Comparison of ENCODE assay signal across 19 cellular contexts in the genomic region with DNA sequence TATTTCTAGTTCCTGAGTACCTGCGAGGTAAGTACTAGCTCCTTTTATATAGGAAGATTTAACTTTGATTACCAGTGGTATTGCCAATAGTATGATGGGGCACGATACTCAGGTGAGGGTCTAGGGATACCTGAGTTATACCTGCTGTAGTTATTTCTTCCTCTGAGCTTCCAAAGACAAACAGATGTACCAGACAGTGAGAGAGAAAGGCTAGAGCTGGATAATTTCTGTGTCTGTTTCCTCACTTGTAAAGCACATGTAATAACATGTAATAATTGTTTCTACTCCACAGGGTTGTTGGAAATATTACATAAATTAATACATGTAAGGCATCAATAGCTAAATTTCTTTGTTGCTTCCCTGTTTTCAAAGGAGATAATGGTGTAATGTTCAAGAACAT. TPM values are rescaled to one million over a fixed set of nuclear protein-coding genes. Genes with fewer than 3 reads are reported as not detected.
"Had no signal": no experiment of that assay in that cellular context is flagged by ENCODE, and none has a peak within 500 bp of the region (broad histone marks: within the 10 kb centered on the region; RNA-seq: fewer than 3 reads in every experiment).

No MANE protein-coding gene starts in this region.

- H3K4me3 ChIP-seq: cardiac muscle cell, left lung, prostate gland, right lobe of liver had no signal

- H3K36me3 ChIP-seq: cardiac muscle cell, left lung, prostate gland, right lobe of liver had no signal

- DNase-seq: activated CD4-positive, alpha-beta memory T cell treated with anti-CD3 and anti-CD28 coated beads for 36 hours; activated CD4-positive, alpha-beta T cell treated with anti-CD3 and anti-CD28 coated beads for 48 hours; activated effector memory CD4-positive, alpha-beta T cell treated with anti-CD3 and anti-CD28 coated beads, Interleukin-2, amount 50 U/mL, for 16 hours; activated naive CD4-positive, alpha-beta T cell treated with anti-CD3 and anti-CD28 coated beads, Interleukin-2, amount 10 ng/mL, durations not matched to agents 7 days and 5 days; amygdala; hippocampal formation; kidney glomerular epithelial cell; left lung; mammary epithelial cell; natural killer cell; right lobe of liver; small intestine; stimulated activated CD4-positive, alpha-beta T cell treated with anti-CD3 and anti-CD28 coated beads, Interleukin-15, amount 100 ng/mL, for 24 hours; stimulated activated CD8-positive, alpha-beta memory T cell treated with anti-CD3 and anti-CD28 coated beads, Interleukin-4, amount 100 ng/mL, for 48 hours; stimulated activated naive CD4-positive, alpha-beta T cell; T-helper 9 cell had no signal

- H3K27me3 ChIP-seq: cardiac muscle cell, left lung, right lobe of liver had no signal

- ATAC-seq: left lung, natural killer cell had no signal

- H3K9me3 ChIP-seq: left lung, prostate gland, right lobe of liver had no signal

- H3K27ac ChIP-seq: cardiac muscle cell, left lung had no signal

- H3K4me1 ChIP-seq: prostate gland had no signal

RNA-seq across cellular contexts. Expression of a gene that starts 53.7 kb away (rescaled TPM):
- total RNA-seq: activated CD4-positive, alpha-beta memory T cell treated with anti-CD3 and anti-CD28 coated beads for 36 hours; T-helper 1 cell treated with Interleukin-12 subunit alpha and Interleukin-12 subunit beta and Interleukin-4 antibody, amounts not matched to agents 30 ng/mL and 1 ng/mL, for 36 hours had no signal
